In genomic region chr20:32638848-32639247, GRCh38 we compare ENCODE assay signal across 1 cellular context.
TF ChIP-seq lines count a peak whose summit lies in the region.

No MANE protein-coding gene starts in this region.

TF ChIP-seq in IMR-90, 13 proteins besides CTCF, POLR2A, EP300 and RAD21 (continued from another document):
- TF ChIP-seq ELK1 (IDR thresholded peaks at IDR 0.05; ENCODE audit: borderline replicate concordance, low read depth, low read length) = no peak
- TF ChIP-seq RFX5 (IDR thresholded peaks at IDR 0.05; ENCODE audit: low read depth, low read length) = no peak
- TF ChIP-seq NFE2L2 (IDR thresholded peaks at IDR 0.05; ENCODE audit: low read depth, low read length) = no peak
- TF ChIP-seq RCOR1 (IDR thresholded peaks at IDR 0.05; ENCODE audit: insufficient replicate concordance, low read length) = no peak
- TF ChIP-seq MAFK (IDR thresholded peaks at IDR 0.05; ENCODE audit: low read depth, low read length) = no peak
TF ChIP-seq in IMR-90: peak in this region for 0.
